ENCODE assay signal across 19 cellular contexts in genomic region chr17:10106067-10106466, GRCh38.
DNase-seq lines count a peak whose midpoint lies in the region; ATAC-seq and TF ChIP-seq lines count a peak whose summit lies in the region.
"Had no signal": no experiment of that assay in that cellular context is flagged by ENCODE, and none has a peak within 500 bp of the region (broad histone marks: within the 10 kb centered on the region; RNA-seq: fewer than 3 reads in every experiment).

No MANE protein-coding gene starts in this region.

- TF ChIP-seq POLR2A in esophagus squamous epithelium (IDR thresholded peaks at IDR 0.05) (no peak), suprapubic skin (IDR thresholded peaks at IDR 0.05) (no peak), upper lobe of left lung (IDR thresholded peaks at IDR 0.05) (no peak)

- POLR2A ChIA-PET in RWPE1 (lab: Yijun Ruan, JAX; ENCODE audit: low non-redundant PET), result no interaction called here

- intact Hi-C loops in esophagus squamous epithelium (cut with DNase I), result no loop called here

- H3K4me1 ChIP-seq in esophagus squamous epithelium, result peaks cover 4 to 25% (median 11%) of the 10 kb centered on the region in 3 donors
- peaks cover 0 to 6% of the 10 kb centered on the region in 2 donors for H3K4me1 ChIP-seq in muscle layer of duodenum (ENCODE audit: control insufficient read depth in 1 of 2, insufficient read depth in 2 of 2, low read length in 2 of 2)
- peaks cover 20% of the 10 kb centered on the region for H3K4me1 ChIP-seq in suprapubic skin
- H3K4me1 ChIP-seq in upper lobe of left lung, result no peaks in the 10 kb centered on the region

- no peak for TF ChIP-seq EP300 in suprapubic skin (IDR thresholded peaks at IDR 0.05)
- no peak for TF ChIP-seq EP300 in upper lobe of left lung (IDR thresholded peaks at IDR 0.05)

- DNase-seq in RWPE1 (ENCODE audit: low spot score), result no peak
- no peak for DNase-seq in esophagus squamous epithelium (lab: John Stamatoyannopoulos, UW)
- no peak for DNase-seq in suprapubic skin (ENCODE audit: low spot score in 2 of 2)
- DNase-seq in H4 (ENCODE audit: low spot score), result no peak
- DNase-seq in upper lobe of left lung, result no peak
- DNase-seq: activated gamma-delta T cell treated with Interleukin-2 at 50 U/mL for 16 hours; effector memory CD8-positive, alpha-beta T cell; kidney glomerular epithelial cell; naive thymus-derived CD8-positive, alpha-beta T cell; NCI-H1092; NCI-H2029; NCI-H226; NCI-H748 treated with DMSO at 0.1 percent for 48 hours; SK-N-SH; stimulated activated CD8-positive, alpha-beta memory T cell treated with anti-CD3 and anti-CD28 coated beads, Interleukin-4, amount 100 ng/mL, for 48 hours; T-helper 17 cell had no signal

- no peak overlapping the region for H3K4me3 ChIP-seq in esophagus squamous epithelium
- no peak overlapping the region for H3K4me3 ChIP-seq in muscle layer of duodenum (ENCODE audit: low read depth in 1 of 2, low read length in 2 of 2)
- H3K4me3 ChIP-seq in suprapubic skin, result no peak overlapping the region
- no peak overlapping the region for H3K4me3 ChIP-seq in upper lobe of left lung
- H3K4me3 ChIP-seq: coronary artery had no signal

- H3K9me3 ChIP-seq in esophagus squamous epithelium (no peaks in the 10 kb centered on the region), muscle layer of duodenum (ENCODE audit: control insufficient read depth in 1 of 2, low read length in 2 of 2) (no peaks in the 10 kb centered on the region), suprapubic skin (no peaks in the 10 kb centered on the region), upper lobe of left lung (no peaks in the 10 kb centered on the region)
- H3K9me3 ChIP-seq: SK-N-SH had no signal

- TF ChIP-seq CTCF in RWPE1 (conservative IDR thresholded peaks at IDR 0.05; ENCODE audit: low read depth) (no peak), esophagus squamous epithelium (IDR thresholded peaks at IDR 0.05) (no peak), suprapubic skin (IDR thresholded peaks at IDR 0.05) (no peak), upper lobe of left lung (IDR thresholded peaks at IDR 0.05) (no peak)

- 69 to 75% methylated on average over 6 to 9 of the region's 9 CpGs for WGBS in esophagus squamous epithelium, 2 donors
- WGBS in suprapubic skin, result 66% methylated on average over 9 of the region's 9 CpGs
- 84 to 87% methylated on average over 9 of the region's 9 CpGs for WGBS in upper lobe of left lung, 2 donors

- CTCF ChIA-PET in RWPE1 (lab: Yijun Ruan, JAX), result no interaction called here

- H3K36me3 ChIP-seq in esophagus squamous epithelium (no peaks in the 10 kb centered on the region), muscle layer of duodenum (ENCODE audit: control insufficient read depth in 1 of 2, insufficient read depth in 2 of 2, low read length in 2 of 2) (no peaks in the 10 kb centered on the region), suprapubic skin (no peaks in the 10 kb centered on the region), upper lobe of left lung (no peaks in the 10 kb centered on the region)

- ATAC-seq in upper lobe of left lung (ENCODE audit: low FRiP score in 2 of 2) (no peak), HG03565 (IDR thresholded peaks at IDR 0.05; ENCODE audit: unreplicated experiment) (no peak)
- ATAC-seq: effector memory CD8-positive, alpha-beta T cell; naive thymus-derived CD8-positive, alpha-beta T cell; T-helper 17 cell had no signal

- H3K27me3 ChIP-seq in esophagus squamous epithelium, result no peaks in the 10 kb centered on the region
- no peaks in the 10 kb centered on the region for H3K27me3 ChIP-seq in muscle layer of duodenum (ENCODE audit: low read depth, low read length)
- no peaks in the 10 kb centered on the region for H3K27me3 ChIP-seq in suprapubic skin
- no peaks in the 10 kb centered on the region for H3K27me3 ChIP-seq in upper lobe of left lung

- H3K27ac ChIP-seq in RWPE1 (peak overlapping the region; percentile 69), esophagus squamous epithelium (peak overlapping the region in 3 of 4 donors; percentile 57 to 75 (median 68)), muscle layer of duodenum (ENCODE audit: low read length) (peak overlapping the region; percentile 27), suprapubic skin (peak overlapping the region; percentile 25), upper lobe of left lung (peak overlapping the region in 1 of 4 donors; percentile 23)
